Comparison of ENCODE assay signal across 10 cellular contexts in the genomic region with DNA sequence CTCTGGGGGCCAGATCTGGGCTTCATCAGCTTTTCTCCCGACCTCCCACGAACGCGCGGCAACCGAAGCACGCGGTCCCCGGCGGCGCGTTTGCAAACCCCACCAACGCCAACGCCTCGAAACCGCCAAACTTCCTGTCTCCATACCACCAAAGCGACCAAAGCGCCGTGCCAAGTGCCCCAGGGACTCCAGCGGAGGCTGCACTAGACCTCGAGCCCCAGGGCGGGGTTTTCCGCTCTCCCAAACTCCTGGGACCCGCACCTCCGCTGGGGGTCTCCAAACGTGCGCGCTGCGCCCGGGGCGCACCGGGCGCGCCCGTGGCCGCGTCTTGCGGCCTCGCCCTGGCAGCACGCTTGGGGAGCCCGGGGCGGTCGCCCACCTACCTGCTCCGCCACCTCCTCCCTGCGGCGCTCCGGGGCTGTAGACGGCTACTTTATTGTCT.
DNase-seq lines count a peak whose midpoint lies in the region; ATAC-seq, FAIRE-seq and TF ChIP-seq lines count a peak whose summit lies in the region.
"Had no signal": no experiment of that assay in that cellular context is flagged by ENCODE, and none has a peak within 500 bp of the region (broad histone marks: within the 10 kb centered on the region; RNA-seq: fewer than 3 reads in every experiment).

No MANE protein-coding gene starts in this region.

- TF ChIP-seq EP300 in A549 (IDR thresholded peaks at IDR 0.05) = no peak

- H3K27ac ChIP-seq in A549 (no peak overlapping the region), HUES64 (ENCODE audit: low read depth, low read length) (no peak overlapping the region), esophagus (ENCODE audit: low read depth in 2 of 2, low read length in 1 of 2) (peak overlapping the region; percentile 38 to 72)

- no peak for TF ChIP-seq POLR2A in A549 (IDR thresholded peaks at IDR 0.05; ENCODE audit: low read length)

- peak overlapping the region; percentile 79 for H3K4me2 ChIP-seq in A549

- no peak for DNase-seq in A549 (ENCODE audit: low read depth in 1 of 2, low spot score in 1 of 2)
- DNase-seq in NK-92 (lab: John Stamatoyannopoulos, UW; ENCODE audit: unreplicated experiment) = no peak
- DNase-seq in NCI-H2196 treated with DMSO at 0.1 percent for 48 hours (lab: John Stamatoyannopoulos, UW; ENCODE audit: unreplicated experiment) = no peak
- DNase-seq: stimulated activated CD4-positive, alpha-beta T cell treated with anti-CD3 and anti-CD28 coated beads, Interleukin-4, amount 100 ng/mL, for 4 hours had no signal

- CTCF ChIA-PET in A549 (lab: Yijun Ruan, JAX) = no interaction called here

- no peak for TF ChIP-seq RAD21 in A549 (conservative IDR thresholded peaks at IDR 0.05 in 1 of 2, IDR thresholded peaks at IDR 0.05 in 1 of 2)

- H3K4me3 ChIP-seq in A549 (peak overlapping the region; percentile 39; the same call in 2 of the 3 replicates), HUES64 (ENCODE audit: low read length) (peak overlapping the region; percentile 80), esophagus (ENCODE audit: low read depth in 1 of 2, low read length in 2 of 2) (peak overlapping the region; percentile 55 to 67), mononuclear cell (ENCODE audit: low read length) (peak overlapping the region; percentile 45)

- POLR2A ChIA-PET in A549 (lab: Yijun Ruan, JAX) = no interaction called here

- no peak for TF ChIP-seq CTCF in A549 (IDR thresholded peaks at IDR 0.05)

- peaks cover 61% of the 10 kb centered on the region for H3K27me3 ChIP-seq in HUES64 (ENCODE audit: insufficient read depth, low read length)
- H3K27me3 ChIP-seq in esophagus (ENCODE audit: control insufficient read depth in 1 of 2, insufficient read depth in 2 of 2, low read length in 2 of 2) = peaks cover 0 to 2% of the 10 kb centered on the region in 2 donors
- H3K27me3 ChIP-seq in mononuclear cell (ENCODE audit: insufficient read depth, low read length) = peaks cover 30% of the 10 kb centered on the region

- no peak; a peak in 2 of 6 replicates for ATAC-seq in A549
- no peak for ATAC-seq in HG02973 (IDR thresholded peaks at IDR 0.05; ENCODE audit: unreplicated experiment)
- ATAC-seq in HG03520 (IDR thresholded peaks at IDR 0.05; ENCODE audit: unreplicated experiment) = no peak
- ATAC-seq: activated CD4-positive, CD25-positive, alpha-beta regulatory T cell treated with anti-CD3 and anti-CD28 coated beads, Interleukin-2, amount 50 U/mL, for 24 hours had no signal

- H3K36me3 ChIP-seq in HUES64 (ENCODE audit: insufficient read depth, low read length) (no peaks in the 10 kb centered on the region), esophagus (ENCODE audit: control insufficient read depth in 2 of 2, insufficient read depth in 2 of 2, low read length in 1 of 2) (no peaks in the 10 kb centered on the region)

- no peaks in the 10 kb centered on the region for H3K9me3 ChIP-seq in A549
- H3K9me3 ChIP-seq in HUES64 (ENCODE audit: insufficient read depth, low read depth, low read length) = no peaks in the 10 kb centered on the region
- no peaks in the 10 kb centered on the region for H3K9me3 ChIP-seq in esophagus (ENCODE audit: control insufficient read depth in 2 of 2, insufficient read depth in 1 of 2, low read depth in 1 of 2, low read length in 1 of 2)
- no peaks in the 10 kb centered on the region for H3K9me3 ChIP-seq in mononuclear cell (ENCODE audit: low read depth, low read length)

- FAIRE-seq in A549 (lab: Jason Lieb, UNC) = no peak

- H3K9ac ChIP-seq in HUES64 (ENCODE audit: low read depth, low read length) = peak overlapping the region; percentile 63

- WGBS in A549 (ENCODE audit: missing lambda C conversion rate) = 13% methylated on average over 20 of the region's 48 CpGs
- under 1% methylated on average over 48 of the region's 48 CpGs for WGBS in HUES64
- WGBS in esophagus, 2 donors = 1% methylated on average over 45 to 48 of the region's 48 CpGs

- H3K4me1 ChIP-seq in A549 (no peaks in the 10 kb centered on the region; the same call in 2 of the 3 replicates), HUES64 (ENCODE audit: insufficient read depth, low read length) (peaks cover 8% of the 10 kb centered on the region), esophagus (ENCODE audit: control insufficient read depth in 2 of 2, insufficient read depth in 2 of 2, low read length in 1 of 2) (peaks cover 6 to 8% of the 10 kb centered on the region in 2 donors), mononuclear cell (ENCODE audit: insufficient read depth, low read length) (peaks cover 22% of the 10 kb centered on the region)

TF ChIP-seq in A549, 52 proteins besides CTCF, POLR2A, EP300 and RAD21:
- TF ChIP-seq TFCP2L1 (CRISPR knock-in tag; IDR thresholded peaks at IDR 0.05) (no peak), HDAC2 (IDR thresholded peaks at IDR 0.05) (peak; percentile 92)

Comparison
In these comparisons a context has a peak if more than half of its experiments do, and no peak if none do; other contexts are left out.
1. H3K27ac ChIP-seq: peak in esophagus (2 of 2); none in A549 (0 of 2) and HUES64 (single experiment).
2. Peak in every context shown above with its lines, with median percentiles within 50 percentile points of each other: H3K4me3 ChIP-seq.